In the genomic region with DNA sequence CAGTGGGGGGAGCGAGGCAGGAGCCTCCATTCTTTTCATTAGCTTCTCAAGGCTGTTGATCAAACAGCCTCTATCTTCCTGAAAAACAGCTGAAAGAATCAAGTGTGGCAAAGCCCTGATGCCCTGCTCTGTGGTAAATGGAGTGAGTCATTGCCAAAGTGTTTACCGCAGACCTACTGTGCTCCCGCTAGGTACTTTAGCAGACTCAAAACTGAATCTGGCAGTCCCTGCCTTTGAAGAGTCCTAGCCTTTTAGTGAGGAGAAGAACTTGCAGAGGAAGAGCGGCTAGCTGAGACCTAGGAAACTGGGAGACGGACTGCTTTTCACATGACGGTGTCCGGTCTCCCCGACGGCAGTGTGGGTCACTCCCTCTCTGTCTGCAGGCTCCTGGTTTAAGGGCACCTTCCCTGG, we compare ENCODE assay signal across 10 cellular contexts. TPM values are rescaled to one million over a fixed set of nuclear protein-coding genes. Genes with fewer than 3 reads are reported as not detected.
DNase-seq lines count a peak whose midpoint lies in the region; ATAC-seq, FAIRE-seq and TF ChIP-seq lines count a peak whose summit lies in the region.
"Had no signal": no experiment of that assay in that cellular context is flagged by ENCODE, and none has a peak within 500 bp of the region (broad histone marks: within the 10 kb centered on the region; RNA-seq: fewer than 3 reads in every experiment).

No MANE protein-coding gene starts in this region.

- no peak for FAIRE-seq in D721Med (lab: Jason Lieb, UNC)

- peak overlapping the region; percentile 12 to 99 (median 68); a peak in 20 of 22 replicates for H3K27ac ChIP-seq in BLaER1 treated with 17β-estradiol and CSF1 and Interleukin-3, amounts not matched to agents 10 nM and 100 nM
- H3K27ac ChIP-seq in HEK293 (ENCODE audit: extremely low read depth, low read depth, low read length) = no peak overlapping the region
- H3K27ac ChIP-seq in osteoblast (ENCODE audit: low read depth, low read length) = no peak overlapping the region

- ATAC-seq in omental fat pad (ENCODE audit: low FRiP score) (no peak), HG02885 (IDR thresholded peaks at IDR 0.05; ENCODE audit: poor library complexity, unreplicated experiment) (no peak), HG02588 (IDR thresholded peaks at IDR 0.05; ENCODE audit: unreplicated experiment) (no peak)

- peaks cover 0 to 78% (median 44%) of the 10 kb centered on the region in 11 experiments; a peak in 18 of 22 replicates for H4K20me1 ChIP-seq in BLaER1 treated with 17β-estradiol and CSF1 and Interleukin-3, amounts not matched to agents 10 nM and 100 nM
- no peaks in the 10 kb centered on the region for H4K20me1 ChIP-seq in osteoblast (ENCODE audit: insufficient read depth, low read length)

- H3K4me1 ChIP-seq in BLaER1 treated with 17β-estradiol and CSF1 and Interleukin-3, amounts not matched to agents 10 nM and 100 nM = peaks cover 46 to 66% (median 57%) of the 10 kb centered on the region in 10 experiments
- peaks cover 9% of the 10 kb centered on the region; the same call in 1 of the 2 replicates for H3K4me1 ChIP-seq in HEK293 (ENCODE audit: control insufficient read depth, insufficient read depth, low read length)
- H3K4me1 ChIP-seq in osteoblast (ENCODE audit: insufficient read depth, low read length) = peaks cover 14% of the 10 kb centered on the region

- POLR2A ChIA-PET in HEK293 (lab: Yijun Ruan, JAX) = interaction anchor here (1.3 to 1.5 kb wide), 3 partner anchors 16 to 214 kb away, joined by 3 to 5 read pairs (median 4); partner anchors contain the start of gene MARCHF6

- peak overlapping the region; percentile 91 to 100 (median 98) for H3K4me2 ChIP-seq in BLaER1 treated with 17β-estradiol and CSF1 and Interleukin-3, amounts not matched to agents 10 nM and 100 nM
- H3K4me2 ChIP-seq in osteoblast (ENCODE audit: insufficient read depth, low read length) = no peak overlapping the region

- TF ChIP-seq CTCF in HEK293 (tag by site-specific recombination; IDR thresholded peaks at IDR 0.05) (no peak), osteoblast (IDR thresholded peaks at IDR 0.05; ENCODE audit: extremely low read depth, low read depth, low read length) (no peak), omental fat pad (IDR thresholded peaks at IDR 0.05) (no peak), D721Med (IDR thresholded peaks at IDR 0.05; ENCODE audit: insufficient read depth, missing control alignments) (no peak)

- H3K9ac ChIP-seq in BLaER1 treated with 17β-estradiol and CSF1 and Interleukin-3, amounts not matched to agents 10 nM and 100 nM = peak overlapping the region; percentile 48 to 98 (median 87); a peak in 19 of 22 replicates

- H3K79me2 ChIP-seq in osteoblast (ENCODE audit: insufficient read depth, low read length) = peaks cover 9% of the 10 kb centered on the region

- CTCF ChIA-PET in HEK293 (lab: Yijun Ruan, JAX) = interaction anchor here (0.6 to 2.4 kb wide), 3 partner anchors 9 to 60 kb away, joined by 3 to 13 read pairs (median 3); no protein-coding TSS in a partner anchor

- no peaks in the 10 kb centered on the region for H3K9me3 ChIP-seq in BLaER1 treated with 17β-estradiol and CSF1 and Interleukin-3, amounts not matched to agents 10 nM and 100 nM (replicated peaks in 1 of 11)
- H3K9me3 ChIP-seq in HEK293 (ENCODE audit: control insufficient read depth, insufficient read depth, low read depth, low read length) (no peaks in the 10 kb centered on the region), osteoblast (ENCODE audit: low read depth, low read length) (no peaks in the 10 kb centered on the region)

- peak overlapping the region in 8 of 10 experiments; percentile 77 to 94 (median 86); a peak in 15 of 20 replicates for H3K4me3 ChIP-seq in BLaER1 treated with 17β-estradiol and CSF1 and Interleukin-3, amounts not matched to agents 10 nM and 100 nM
- H3K4me3 ChIP-seq in HEK293 (ENCODE audit: low read depth, low read length) = no peak overlapping the region
- H3K4me3 ChIP-seq in osteoblast (ENCODE audit: insufficient read depth, low read length) = no peak overlapping the region

- H3K36me3 ChIP-seq in BLaER1 treated with 17β-estradiol and CSF1 and Interleukin-3, amounts not matched to agents 10 nM and 100 nM = peaks cover 0 to 26% (median 2%) of the 10 kb centered on the region in 11 experiments; a peak in 12 of 22 replicates
- H3K36me3 ChIP-seq in HEK293 (ENCODE audit: control insufficient read depth in 2 of 2, insufficient read depth in 1 of 2, low read length in 2 of 2) (no peaks in the 10 kb centered on the region), osteoblast (ENCODE audit: insufficient read depth, low read length) (no peaks in the 10 kb centered on the region)

- H3K27me3 ChIP-seq in BLaER1 treated with 17β-estradiol and CSF1 and Interleukin-3, amounts not matched to agents 10 nM and 100 nM = peaks cover 0 to 44% (median 0%) of the 10 kb centered on the region in 11 experiments; a peak in 7 of 22 replicates
- H3K27me3 ChIP-seq in osteoblast (ENCODE audit: insufficient read depth, low read length) = no peaks in the 10 kb centered on the region

- DNase-seq in amniotic epithelial cell (ENCODE audit: low read depth) = peak; percentile 54
- peak; percentile 47 for DNase-seq in osteoblast (ENCODE audit: insufficient read length, low spot score, missing footprints)
- DNase-seq in omental fat pad (ENCODE audit: low spot score) = no peak
- DNase-seq in D721Med (ENCODE audit: insufficient read length, low spot score) = no peak
- DNase-seq: foreskin melanocyte, NCI-H2171 had no signal

- no peak overlapping the region for H2AFZ ChIP-seq in osteoblast (ENCODE audit: low read length)

TF ChIP-seq in HEK293, 187 proteins besides CTCF, POLR2A, EP300 and RAD21:
- TF ChIP-seq BCL11A (tag by site-specific recombination; IDR thresholded peaks at IDR 0.05; ENCODE audit: low read depth) (no peak), ZNF423 (tag by site-specific recombination; IDR thresholded peaks at IDR 0.05) (no peak), PRDM4 (tag by site-specific recombination; IDR thresholded peaks at IDR 0.05) (peak; percentile 41; the same call in 1 of the 2 replicates), ZFHX2 (tag by site-specific recombination; conservative IDR thresholded peaks at IDR 0.05) (no peak), ZNF701 (tag by site-specific recombination; IDR thresholded peaks at IDR 0.05) (no peak), ZSCAN23 (tag by site-specific recombination; IDR thresholded peaks at IDR 0.05) (no peak)

RNA-seq across cellular contexts. Expression of gene ANKRD33B, which starts 3.3 kb away (rescaled TPM):
- total RNA-seq in osteoblast = 5.1 and 5.6 TPM in 2 replicates
- total RNA-seq in omental fat pad = 10 to 100 TPM in 1 of 4 donors, 1 to 10 TPM in 3; 6.2 to 25.5 (median 8.1) TPM

Comparison
In these comparisons a context has a peak if more than half of its experiments do, and no peak if none do; other contexts are left out.
1. H3K27ac ChIP-seq: peak in BLaER1 treated with 17β-estradiol and CSF1 and Interleukin-3, amounts not matched to agents 10 nM and 100 nM (11 of 11); none in HEK293 (single experiment) and osteoblast (single experiment).
2. H3K4me3 ChIP-seq: peak in BLaER1 treated with 17β-estradiol and CSF1 and Interleukin-3, amounts not matched to agents 10 nM and 100 nM (8 of 10); none in HEK293 (single experiment) and osteoblast (single experiment).
3. DNase-seq: peak in amniotic epithelial cell (single experiment) and osteoblast (single experiment); none in omental fat pad (single experiment) and D721Med (single experiment).